Comparison of ENCODE assay signal across 15 cellular contexts in genomic region chr7:84640637-84641036, GRCh38.
DNase-seq lines count a peak whose midpoint lies in the region; FAIRE-seq and TF ChIP-seq lines count a peak whose summit lies in the region.
"Had no signal": no experiment of that assay in that cellular context is flagged by ENCODE, and none has a peak within 500 bp of the region (broad histone marks: within the 10 kb centered on the region; RNA-seq: fewer than 3 reads in every experiment).

No MANE protein-coding gene starts in this region.

- H3K14ac ChIP-seq in H9 (ENCODE audit: insufficient read depth, low read length) (no peak overlapping the region), H1 (ENCODE audit: insufficient read length) (no peak overlapping the region)

- H4K8ac ChIP-seq in H9 (replicated peaks; ENCODE audit: insufficient read length, low read depth, low read length) (no peak overlapping the region), H1 (ENCODE audit: extremely low read depth, insufficient read depth, low read length) (no peak overlapping the region)

- peaks cover 6 to 10% of the 10 kb centered on the region in 2 experiments; a peak in 3 of 5 replicates for H3K9me3 Mint-ChIP-seq in H9
- H3K9me3 Mint-ChIP-seq in immature natural killer cell, result peaks cover 6 to 39% (median 17%) of the 10 kb centered on the region in 6 donors

- H3K4ac ChIP-seq in H9 (ENCODE audit: low read depth, low read length) (no peak overlapping the region), H1 (replicated peaks; ENCODE audit: insufficient read length, low read depth, low read length) (no peak overlapping the region)

- H3K79me1 ChIP-seq in H9 (ENCODE audit: insufficient read depth, low read depth, low read length, poor library complexity, severe bottlenecking) (no peaks in the 10 kb centered on the region), H1 (ENCODE audit: low read depth, low read length) (no peaks in the 10 kb centered on the region)

- H3K27ac Mint-ChIP-seq in H9 (peak overlapping the region; percentile 35 to 88 (median 68); a peak in 5 of 7 replicates), immature natural killer cell (no peak overlapping the region)
- H3K27ac Mint-ChIP-seq: CD4-positive, alpha-beta memory T cell had no signal

- no peak for DNase-seq in H9
- no peak for DNase-seq in H1 (ENCODE audit: low read depth in 1 of 2, low spot score in 2 of 2)
- no peak for DNase-seq in osteoblast (ENCODE audit: insufficient read length, low spot score, missing footprints)
- DNase-seq in immature natural killer cell, result no peak
- no peak for DNase-seq in sigmoid colon
- DNase-seq in D341Med (ENCODE audit: low spot score), result no peak
- DNase-seq: BE2C; CD4-positive, alpha-beta memory T cell; GF-D8 had no signal

- WGBS in H9 (ENCODE audit: extremely low coverage, insufficient read length, low lambda C conversion rate), result no CpG with 5 or more reads among the region's 1 CpG
- WGBS in HUES64, result 50% methylated on average over 1 of the region's 1 CpG
- WGBS in H1 (ENCODE audit: extremely low coverage in 1 of 2, insufficient coverage in 1 of 2, insufficient read length in 1 of 2, insufficient replicate concordance in 2 of 2, low coverage in 1 of 2, low lambda C conversion rate in 2 of 2, missing lambda C conversion rate in 1 of 2), 2 experiments, result 43% methylated on average over 1 of the region's 1 CpG; no CpG with 5 or more reads in 1 of the 2 experiments
- 79 to 81% methylated on average over 1 of the region's 1 CpG for WGBS in sigmoid colon, 2 donors

- no peak overlapping the region for H3T11ph ChIP-seq in H9 (ENCODE audit: low read length)

- H2BK5ac ChIP-seq in H9 (ENCODE audit: insufficient read length, low read length) (no peak overlapping the region), H1 (ENCODE audit: low read depth, low read length) (no peak overlapping the region)

- H3K18ac ChIP-seq in H9 (ENCODE audit: insufficient read length, low read depth, low read length) (no peak overlapping the region), H1 (ENCODE audit: extremely low read depth, low read length) (no peak overlapping the region)

- no peaks in the 10 kb centered on the region for H3K27me3 ChIP-seq in H9 (ENCODE audit: insufficient read depth, low read length)
- H3K27me3 ChIP-seq in HUES64 (ENCODE audit: insufficient read depth, low read length), result no peaks in the 10 kb centered on the region
- H3K27me3 ChIP-seq in H1 (replicated peaks in 1 of 4; ENCODE audit: control insufficient read depth in 3 of 4, extremely low read depth in 1 of 4, insufficient read depth in 3 of 4, low read length in 3 of 4), result no peaks in the 10 kb centered on the region
- no peaks in the 10 kb centered on the region for H3K27me3 ChIP-seq in osteoblast (ENCODE audit: insufficient read depth, low read length)
- no peaks in the 10 kb centered on the region for H3K27me3 ChIP-seq in sigmoid colon
- H3K27me3 ChIP-seq: BE2C had no signal

- H2AK5ac ChIP-seq in H9 (ENCODE audit: insufficient read length, low read length) (no peak overlapping the region), H1 (ENCODE audit: low read depth, low read length) (no peak overlapping the region)

- H3K56ac ChIP-seq in H9 (ENCODE audit: insufficient read length, low read depth, low read length), result no peak overlapping the region
- H3K56ac ChIP-seq in H1 (replicated peaks; ENCODE audit: insufficient read length, low read depth, low read length), result no peak overlapping the region

- no peak for TF ChIP-seq EP300 in H1 (IDR thresholded peaks at IDR 0.05; ENCODE audit: borderline replicate concordance in 1 of 2, low read depth in 2 of 2, low read length in 2 of 2)
- no peak for TF ChIP-seq EP300 in sigmoid colon (IDR thresholded peaks at IDR 0.05)

- H3K4me1 ChIP-seq in H9 (ENCODE audit: insufficient read depth, low read length) (no peaks in the 10 kb centered on the region), HUES64 (ENCODE audit: insufficient read depth, low read length) (peaks cover 42% of the 10 kb centered on the region), H1 (replicated peaks in 1 of 4; ENCODE audit: control insufficient read depth in 3 of 4, insufficient read depth in 4 of 4, low read length in 3 of 4) (peaks cover 0 to 7% (median 2%) of the 10 kb centered on the region in 4 experiments; a peak in 4 of 7 replicates), osteoblast (ENCODE audit: insufficient read depth, low read length) (peaks cover 18% of the 10 kb centered on the region), sigmoid colon (peaks cover 0 to 20% (median 3%) of the 10 kb centered on the region in 4 donors)

- no peak overlapping the region for H3K9ac ChIP-seq in H9 (ENCODE audit: extremely low read depth, insufficient read length, low read length)
- no peak overlapping the region for H3K9ac ChIP-seq in HUES64 (ENCODE audit: low read depth, low read length)
- no peak overlapping the region for H3K9ac ChIP-seq in H1 (replicated peaks in 1 of 4; ENCODE audit: extremely low read depth in 1 of 4, low read depth in 3 of 4, low read length in 3 of 4)

- H3K9me3 ChIP-seq in H9 (ENCODE audit: control insufficient read depth, low read depth, low read length) (no peaks in the 10 kb centered on the region), HUES64 (ENCODE audit: insufficient read depth, low read depth, low read length) (no peaks in the 10 kb centered on the region; the same call in 1 of the 2 replicates), H1 (ENCODE audit: insufficient read depth in 2 of 2, low read depth in 1 of 2, low read length in 1 of 2) (no peaks in the 10 kb centered on the region), osteoblast (ENCODE audit: low read depth, low read length) (peaks cover 3% of the 10 kb centered on the region), sigmoid colon (no peaks in the 10 kb centered on the region)
- H3K9me3 ChIP-seq: A549, BE2C had no signal

- H2BK120ac ChIP-seq in H9 (ENCODE audit: low read depth, low read length, poor library complexity, severe bottlenecking) (no peak overlapping the region), H1 (replicated peaks; ENCODE audit: low read depth, low read length) (no peak overlapping the region)

- H3K4me3 Mint-ChIP-seq in H9 (no peak overlapping the region), immature natural killer cell (no peak overlapping the region)
- H3K4me3 Mint-ChIP-seq: CD4-positive, alpha-beta memory T cell had no signal

- H3K36me3 ChIP-seq in HUES64 (ENCODE audit: insufficient read depth, low read length) (no peaks in the 10 kb centered on the region), H1 (ENCODE audit: control insufficient read depth in 2 of 4, insufficient read depth in 4 of 4, low read length in 3 of 4) (no peaks in the 10 kb centered on the region), osteoblast (ENCODE audit: insufficient read depth, low read length) (no peaks in the 10 kb centered on the region), sigmoid colon (no peaks in the 10 kb centered on the region)
- H3K36me3 ChIP-seq: BE2C had no signal

- TF ChIP-seq CTCF in H9 (conservative IDR thresholded peaks at IDR 0.05) (no peak), H1 (IDR thresholded peaks at IDR 0.05; ENCODE audit: control extremely low read depth in 1 of 3, insufficient read depth in 1 of 3, low read depth in 1 of 3, low read length in 3 of 3) (no peak), osteoblast (IDR thresholded peaks at IDR 0.05; ENCODE audit: extremely low read depth, low read depth, low read length) (no peak), sigmoid colon (IDR thresholded peaks at IDR 0.05) (no peak)

- H2BK20ac ChIP-seq in H9 (ENCODE audit: low read depth, low read length, poor library complexity, severe bottlenecking) (no peak overlapping the region), H1 (ENCODE audit: low read length) (no peak overlapping the region)

- POLR2A ChIA-PET in H1 (lab: Charles Lee; ENCODE audit: partially characterized antibody), result no interaction called here

- intact Hi-C loops in sigmoid colon (cut with DNase I), result no loop called here

- H3K27ac ChIP-seq in H9 (ENCODE audit: insufficient read length, low read depth, low read length) (no peak overlapping the region), HUES64 (ENCODE audit: low read depth, low read length) (peak overlapping the region; percentile 57; the same call in 1 of the 2 replicates), H1 (ENCODE audit: low read depth, low read length) (no peak overlapping the region), osteoblast (ENCODE audit: low read depth, low read length) (no peak overlapping the region), sigmoid colon (no peak overlapping the region)
- H3K27ac ChIP-seq: A549, C4-2B had no signal

- TF ChIP-seq POLR2A in H1 (IDR thresholded peaks at IDR 0.05; ENCODE audit: control extremely low read depth in 1 of 2, low read depth in 2 of 2, low read length in 2 of 2) (no peak), sigmoid colon (IDR thresholded peaks at IDR 0.05) (no peak)

- H3K36me3 Mint-ChIP-seq in H9 (ENCODE audit: insufficient read depth in 1 of 3, low read depth in 3 of 3) (peaks cover 5 to 16% (median 6%) of the 10 kb centered on the region in 3 experiments), immature natural killer cell (no peaks in the 10 kb centered on the region)
- H3K36me3 Mint-ChIP-seq: CD4-positive, alpha-beta memory T cell had no signal

- H4K20me1 ChIP-seq in H9 (ENCODE audit: control insufficient read depth, insufficient read depth, insufficient read length) (no peaks in the 10 kb centered on the region), H1 (replicated peaks in 1 of 2; ENCODE audit: control insufficient read depth in 1 of 2, insufficient read depth in 2 of 2, low read length in 2 of 2) (no peaks in the 10 kb centered on the region), osteoblast (ENCODE audit: insufficient read depth, low read length) (no peaks in the 10 kb centered on the region)

- H3K4me1 Mint-ChIP-seq in H9 (peaks cover 37 to 44% of the 10 kb centered on the region in 2 experiments), immature natural killer cell (no peaks in the 10 kb centered on the region)
- H3K4me1 Mint-ChIP-seq: CD4-positive, alpha-beta memory T cell had no signal

- H3K23me2 ChIP-seq in H9 (ENCODE audit: insufficient read length, low read depth, low read length, poor library complexity, severe bottlenecking), result no peaks in the 10 kb centered on the region
- H3K23me2 ChIP-seq in H1 (ENCODE audit: low read depth, low read length), result no peaks in the 10 kb centered on the region

- peak; percentile 66 for FAIRE-seq in H1 (lab: Jason Lieb, UNC)
- FAIRE-seq: A549, D721Med, GM19239, K562 had no signal

- H4K91ac ChIP-seq in H9 (ENCODE audit: insufficient read length, low read depth, low read length) (no peak overlapping the region), H1 (replicated peaks; ENCODE audit: insufficient read length, low read length) (no peak overlapping the region)

- H3K23ac ChIP-seq in H9 (ENCODE audit: insufficient read length, low read depth, low read length) (no peak overlapping the region), H1 (ENCODE audit: insufficient read length) (no peak overlapping the region)

- TF ChIP-seq RAD21 in H1 (IDR thresholded peaks at IDR 0.05 in 1 of 2, conservative IDR thresholded peaks at IDR 0.05 in 1 of 2; ENCODE audit: low read depth in 2 of 2, low read length in 2 of 2), result no peak

- no peak overlapping the region for H4K5ac ChIP-seq in H9 (ENCODE audit: insufficient read length, low read depth, low read length)
- H4K5ac ChIP-seq in H1 (ENCODE audit: insufficient read length, low read depth, low read length), result no peak overlapping the region

- no peaks in the 10 kb centered on the region for H3K79me2 ChIP-seq in H9 (ENCODE audit: insufficient read depth, low read length)
- H3K79me2 ChIP-seq in H1 (ENCODE audit: control insufficient read depth in 1 of 2, insufficient read depth in 2 of 2, low read length in 2 of 2), result no peaks in the 10 kb centered on the region
- H3K79me2 ChIP-seq in osteoblast (ENCODE audit: insufficient read depth, low read length), result no peaks in the 10 kb centered on the region

- CTCF ChIA-PET in H1 (lab: Charles Lee; ENCODE audit: partially characterized antibody), result no interaction called here

- H2BK12ac ChIP-seq in H9 (ENCODE audit: insufficient read length, low read depth, low read length) (no peak overlapping the region), H1 (ENCODE audit: low read depth, low read length) (no peak overlapping the region)

- H2BK15ac ChIP-seq in H9 (ENCODE audit: low read depth, low read length) (no peak overlapping the region), H1 (ENCODE audit: low read length) (no peak overlapping the region)

- H3K27me3 Mint-ChIP-seq in H9 (ENCODE audit: low read depth) (no peaks in the 10 kb centered on the region), immature natural killer cell (ENCODE audit: low read depth in 3 of 3) (peaks cover 0 to 2% (median 0%) of the 10 kb centered on the region in 3 donors)
- H3K27me3 Mint-ChIP-seq: CD4-positive, alpha-beta memory T cell had no signal

- H3K4me2 ChIP-seq in H9 (ENCODE audit: insufficient read depth, insufficient read length, low read length) (no peak overlapping the region), H1 (ENCODE audit: insufficient read depth in 1 of 2, low read depth in 2 of 2, low read length in 2 of 2) (no peak overlapping the region; a peak in 1 of 4 replicates), osteoblast (ENCODE audit: insufficient read depth, low read length) (no peak overlapping the region)
- H3K4me2 ChIP-seq: A549 had no signal

- H3K4me3 ChIP-seq in HUES64 (ENCODE audit: low read length) (no peak overlapping the region), H1 (ENCODE audit: extremely low read depth in 1 of 4, insufficient read depth in 2 of 4, low read depth in 3 of 4, low read length in 4 of 4) (no peak overlapping the region), osteoblast (ENCODE audit: insufficient read depth, low read length) (no peak overlapping the region), sigmoid colon (no peak overlapping the region)
- H3K4me3 ChIP-seq: A549, K562 had no signal

- H2AFZ ChIP-seq in H9 (ENCODE audit: low read length) (no peak overlapping the region), H1 (ENCODE audit: low read length) (no peak overlapping the region), osteoblast (ENCODE audit: low read length) (peak overlapping the region; percentile 25)

Comparison
In these comparisons a context has a peak if more than half of its experiments do, and no peak if none do; other contexts are left out.
1. H3K27ac Mint-ChIP-seq: peak in H9 (3 of 3); none in immature natural killer cell (0 of 6).